In the genomic region with DNA sequence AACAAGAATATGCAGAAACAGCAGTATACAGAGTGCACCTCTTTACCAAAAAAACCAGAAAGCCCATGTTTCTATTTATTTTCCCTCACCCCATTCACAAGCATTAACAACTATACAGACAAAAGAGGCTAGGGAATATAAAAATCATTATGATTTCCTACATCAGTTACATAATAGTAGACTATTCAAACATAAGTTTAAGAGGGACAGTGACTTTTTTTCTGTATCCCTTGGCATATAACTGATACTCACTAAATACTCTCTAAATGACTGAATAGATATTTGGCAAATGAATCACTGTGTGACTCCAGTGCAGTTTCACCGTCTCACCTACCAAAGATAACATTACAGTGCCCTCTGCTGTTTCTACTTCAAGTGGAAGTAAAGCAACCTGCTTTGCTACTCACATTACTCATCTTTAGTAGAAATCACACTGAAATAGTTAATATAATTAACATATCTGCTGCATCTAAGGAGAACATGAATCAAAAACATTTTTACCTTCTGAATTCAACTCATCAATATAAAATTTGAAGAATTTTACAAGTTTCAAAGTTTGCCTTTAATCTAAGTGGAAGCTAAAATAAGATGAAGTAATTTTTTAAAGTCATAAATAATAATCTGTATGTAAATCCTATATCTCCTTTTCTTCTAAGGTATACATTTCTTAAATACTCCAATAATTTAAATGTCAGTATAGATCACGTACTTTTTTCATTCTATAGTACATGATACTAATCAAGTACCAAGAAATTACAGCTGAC, we compare ENCODE assay signal across 8 cellular contexts.
A peak's percentile ranks its signal among the peaks of the same experiment; 100 is the strongest.
DNase-seq lines count a peak whose midpoint lies in the region; ATAC-seq and TF ChIP-seq lines count a peak whose summit lies in the region.

No MANE protein-coding gene starts in this region.

- intact Hi-C loops in activated CD8-positive, alpha-beta T cell treated with anti-CD3 and anti-CD28 coated beads for 36 hours (cut with micrococcal nuclease) = loop anchor here (10.0 kb wide), 1 partner anchor 371 kb away; a partner anchor contains a TSS

- H3K4me3 ChIP-seq in retinal pigment epithelial cell (ENCODE audit: low read length) = no peak overlapping the region

- H3K9me3 Mint-ChIP-seq in activated CD8-positive, alpha-beta T cell treated with anti-CD3 and anti-CD28 coated beads for 36 hours = no peaks in the 10 kb centered on the region

- H3K4me1 Mint-ChIP-seq in activated CD8-positive, alpha-beta T cell treated with anti-CD3 and anti-CD28 coated beads for 36 hours (ENCODE audit: low read depth) = peaks cover 22% of the 10 kb centered on the region

- peak overlapping the region; percentile 27 for H3K27ac Mint-ChIP-seq in activated CD8-positive, alpha-beta T cell treated with anti-CD3 and anti-CD28 coated beads for 36 hours

- peak; percentile 64 for TF ChIP-seq CTCF in activated CD8-positive, alpha-beta T cell treated with anti-CD3 and anti-CD28 coated beads for 36 hours (IDR thresholded peaks at IDR 0.05)
- TF ChIP-seq CTCF in retinal pigment epithelial cell (conservative IDR thresholded peaks at IDR 0.05; ENCODE audit: low read depth, low read length) = peak; percentile 74

- no peaks in the 10 kb centered on the region for H3K27me3 Mint-ChIP-seq in activated CD8-positive, alpha-beta T cell treated with anti-CD3 and anti-CD28 coated beads for 36 hours

- peak; percentile 96 for ATAC-seq in GM19395 (IDR thresholded peaks at IDR 0.05; ENCODE audit: unreplicated experiment)
- ATAC-seq in HG03280 (IDR thresholded peaks at IDR 0.05; ENCODE audit: unreplicated experiment) = peak; percentile 96
- peak; percentile 97 for ATAC-seq in activated CD8-positive, alpha-beta T cell treated with anti-CD3 and anti-CD28 coated beads for 36 hours

- peaks cover 5% of the 10 kb centered on the region for H3K36me3 Mint-ChIP-seq in activated CD8-positive, alpha-beta T cell treated with anti-CD3 and anti-CD28 coated beads for 36 hours (ENCODE audit: low read depth)

- CTCF ChIA-PET in activated CD8-positive, alpha-beta T cell treated with anti-CD3 and anti-CD28 coated beads for 36 hours (lab: Charles Lee) = interaction anchor here (0.6 to 2.5 kb wide), 33 partner anchors 10 to 930 kb away, joined by 3 to 17 read pairs (median 4); a partner anchor contains a TSS

- H3K4me3 Mint-ChIP-seq in activated CD8-positive, alpha-beta T cell treated with anti-CD3 and anti-CD28 coated beads for 36 hours = no peak overlapping the region

- POLR2A ChIA-PET in activated CD8-positive, alpha-beta T cell treated with anti-CD3 and anti-CD28 coated beads for 36 hours (lab: Charles Lee) = interaction anchor here (0.7 to 1.3 kb wide), 4 partner anchors 10 to 945 kb away, joined by 3 to 4 read pairs (median 3); a partner anchor contains a TSS

- peak; percentile 92 for DNase-seq in EH (ENCODE audit: low read depth)
- peak; percentile 30 for DNase-seq in NCI-H2227 treated with DMSO at 0.1 percent for 48 hours (lab: John Stamatoyannopoulos, UW)
- DNase-seq in activated CD8-positive, alpha-beta T cell treated with anti-CD3 and anti-CD28 coated beads for 36 hours = peak; percentile 43
- DNase-seq in glomerular visceral epithelial cell (ENCODE audit: extremely low spot score) = peak; percentile 83
- DNase-seq in retinal pigment epithelial cell (ENCODE audit: low read depth) = peak; percentile 51
- DNase-seq in activated gamma-delta T cell (lab: John Stamatoyannopoulos, UW) = no peak
